Comparison of ENCODE assay signal across 26 cellular contexts in the genomic region with DNA sequence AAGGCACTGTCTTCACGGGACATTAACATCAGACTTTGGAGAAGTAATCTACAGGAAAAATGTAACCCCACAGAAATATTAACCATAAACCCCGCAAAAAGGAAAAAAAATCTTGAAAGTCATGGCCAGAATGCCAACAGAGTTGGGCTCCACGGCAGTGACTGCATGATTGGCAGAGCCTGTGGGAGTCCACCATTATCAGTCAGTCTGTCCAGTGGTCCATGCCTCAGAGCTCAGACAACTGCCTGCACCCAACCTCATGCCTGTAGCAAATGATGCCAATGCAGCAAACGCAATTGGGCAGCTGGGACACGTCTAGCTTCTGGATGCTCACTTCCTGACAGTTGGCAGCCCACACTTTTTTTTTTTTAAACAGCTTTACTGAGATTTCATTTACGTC.
"Had no signal": no experiment of that assay in that cellular context is flagged by ENCODE, and none has a peak within 500 bp of the region (broad histone marks: within the 10 kb centered on the region; RNA-seq: fewer than 3 reads in every experiment).

No MANE protein-coding gene starts in this region.

- H3K27me3 ChIP-seq: breast epithelium had no signal

- H3K9me3 Mint-ChIP-seq: activated B cell treated with CpG ODN at 0.5 μM for 24 hours had no signal

- DNase-seq: activated B cell treated with CpG ODN at 0.5 μM for 24 hours; activated CD4-positive, alpha-beta T cell treated with anti-CD3 and anti-CD28 coated beads for 1 hour; activated CD4-positive, alpha-beta T cell treated with anti-CD3 and anti-CD28 coated beads, Interleukin-2, amount 50 U/mL, for 48 hours; activated CD8-positive, alpha-beta memory T cell treated with anti-CD3 and anti-CD28 coated beads, Interleukin-2, amount 10 ng/mL, durations not matched to agents 7 days and 5 days; activated effector memory CD4-positive, alpha-beta T cell treated with Interleukin-2 at 50 U/mL for 16 hours; activated naive CD4-positive, alpha-beta T cell; activated T-cell treated with anti-CD3 and anti-CD28 coated beads, Interleukin-2, amount 50 U/mL, for 24 hours; aorta; caudate nucleus; Karpas-422; NCI-H1105 treated with DMSO at 0.1 percent for 48 hours; NCI-H1436 treated with DMSO at 0.1 percent for 48 hours; NCI-H2081; NCI-H446 treated with DMSO at 0.1 percent for 48 hours; NCI-H524 treated with DMSO at 0.1 percent for 48 hours; RPMI8226; T-cell; T-helper 2 cell; T1000 had no signal

- H3K27ac Mint-ChIP-seq: activated B cell treated with CpG ODN at 0.5 μM for 24 hours; activated CD4-positive, alpha-beta T cell treated with anti-CD3 and anti-CD28 coated beads, Interleukin-2, amount 10 ng/mL, durations not matched to agents 24 days and 14 days; activated CD8-positive, alpha-beta memory T cell treated with anti-CD3 and anti-CD28 coated beads, Interleukin-2, amount 10 ng/mL, durations not matched to agents 7 days and 5 days; activated naive CD4-positive, alpha-beta T cell treated with anti-CD3 and anti-CD28 coated beads, Interleukin-2, amount 50 U/mL, for 24 hours; activated T-cell treated with anti-CD3 and anti-CD28 coated beads, Interleukin-2, amount 50 U/mL, for 24 hours; activated T-helper 1 cell treated with anti-CD3 and anti-CD28 coated beads, Interleukin-12 subunit alpha, Interleukin-12 subunit beta, Interleukin-2, Interleukin-4 antibody, amounts not matched to agents 30 ng/mL and 10 ng/mL and 1 ng/mL, durations not matched to agents 14 hours and 24 hours and 36 hours; T-cell had no signal

- H3K36me3 ChIP-seq: breast epithelium had no signal

- H3K4me3 Mint-ChIP-seq: activated B cell treated with CpG ODN at 0.5 μM for 24 hours; activated CD4-positive, alpha-beta T cell treated with anti-CD3 and anti-CD28 coated beads, Interleukin-2, amount 10 ng/mL, durations not matched to agents 24 days and 14 days; activated CD8-positive, alpha-beta memory T cell treated with anti-CD3 and anti-CD28 coated beads, Interleukin-2, amount 10 ng/mL, durations not matched to agents 7 days and 5 days; activated naive CD4-positive, alpha-beta T cell treated with anti-CD3 and anti-CD28 coated beads, Interleukin-2, amount 50 U/mL, for 24 hours; activated T-cell treated with anti-CD3 and anti-CD28 coated beads, Interleukin-2, amount 50 U/mL, for 24 hours; activated T-helper 1 cell treated with anti-CD3 and anti-CD28 coated beads, Interleukin-12 subunit alpha, Interleukin-12 subunit beta, Interleukin-2, Interleukin-4 antibody, amounts not matched to agents 30 ng/mL and 10 ng/mL and 1 ng/mL, durations not matched to agents 14 hours and 24 hours and 36 hours; T-cell had no signal

- H3K36me3 Mint-ChIP-seq: T-cell had no signal

- H3K27ac ChIP-seq: breast epithelium, SK-N-MC had no signal

- ATAC-seq: activated CD8-positive, alpha-beta memory T cell treated with anti-CD3 and anti-CD28 coated beads, Interleukin-2, amount 10 ng/mL, durations not matched to agents 7 days and 5 days; Right ventricle myocardium inferior; T-cell had no signal

- H3K4me3 ChIP-seq: breast epithelium, SK-N-MC had no signal

- H3K9me3 ChIP-seq: breast epithelium had no signal

- H3K4me1 ChIP-seq: breast epithelium had no signal

- H3K27me3 Mint-ChIP-seq: activated B cell treated with CpG ODN at 0.5 μM for 24 hours; activated CD8-positive, alpha-beta memory T cell treated with anti-CD3 and anti-CD28 coated beads, Interleukin-2, amount 10 ng/mL, durations not matched to agents 7 days and 5 days; activated naive CD4-positive, alpha-beta T cell treated with anti-CD3 and anti-CD28 coated beads, Interleukin-2, amount 50 U/mL, for 24 hours; T-cell had no signal

- FAIRE-seq: TTC549 had no signal
